ENCODE assay signal across 19 cellular contexts in the genomic region with DNA sequence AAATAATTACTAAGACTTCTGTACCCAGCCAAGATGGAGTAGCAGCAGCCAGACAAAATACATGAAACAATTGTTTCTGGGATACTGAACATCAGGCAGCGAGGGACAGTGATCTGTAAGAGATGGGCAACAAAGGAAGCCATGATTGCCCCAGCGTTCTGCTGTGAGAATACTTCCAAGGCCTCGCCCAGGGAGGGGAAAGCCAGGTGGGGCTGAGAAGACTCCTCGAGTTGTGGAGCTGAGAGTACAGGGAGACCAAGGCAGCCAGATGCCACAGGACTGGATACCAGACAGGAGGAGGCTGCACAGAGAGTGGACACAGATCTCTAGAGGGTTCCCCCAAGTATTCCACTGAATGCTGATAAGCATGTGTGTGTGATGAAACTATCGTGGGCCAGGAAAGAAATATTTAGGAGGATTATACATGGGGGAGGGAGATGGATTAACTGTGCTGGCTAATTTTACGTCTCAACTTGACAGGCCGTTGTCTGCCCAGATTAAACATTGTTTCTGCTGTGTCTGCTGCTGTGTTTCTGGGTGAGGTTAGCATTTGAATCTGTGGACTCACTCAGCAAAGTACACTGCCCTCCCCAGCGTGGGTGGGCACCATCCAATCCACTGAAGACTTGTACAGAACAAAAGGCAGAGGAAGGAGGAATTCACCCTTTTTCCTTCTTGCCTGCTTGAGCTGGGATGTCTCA. TPM values are rescaled to one million over a fixed set of nuclear protein-coding genes. Genes with fewer than 3 reads are reported as not detected.
A peak's percentile ranks its signal among the peaks of the same experiment; 100 is the strongest.
DNase-seq lines count a peak whose midpoint lies in the region; ATAC-seq, FAIRE-seq and TF ChIP-seq lines count a peak whose summit lies in the region.
"Had no signal": no experiment of that assay in that cellular context is flagged by ENCODE, and none has a peak within 500 bp of the region (broad histone marks: within the 10 kb centered on the region; RNA-seq: fewer than 3 reads in every experiment).

No MANE protein-coding gene starts in this region.

- H3K36me3 ChIP-seq in left ventricle myocardium inferior (no peaks in the 10 kb centered on the region), esophagus muscularis mucosa (no peaks in the 10 kb centered on the region), muscle layer of colon (ENCODE audit: insufficient read depth, low read length) (no peaks in the 10 kb centered on the region), aorta (ENCODE audit: control insufficient read depth in 1 of 2, insufficient read depth in 2 of 2, low read length in 1 of 2) (no peaks in the 10 kb centered on the region)

- H3K4me3 ChIP-seq in left ventricle myocardium inferior (no peak overlapping the region), esophagus muscularis mucosa (no peak overlapping the region), muscle layer of colon (ENCODE audit: low read depth in 1 of 2, low read length in 2 of 2) (no peak overlapping the region), aorta (ENCODE audit: low read length in 2 of 2) (no peak overlapping the region)

- TF ChIP-seq CTCF in left ventricle myocardium inferior (IDR thresholded peaks at IDR 0.05; ENCODE audit: borderline replicate concordance) (no peak), esophagus muscularis mucosa (IDR thresholded peaks at IDR 0.05) (no peak)

- DNase-seq in left cardiac atrium: no peak
- no peak for DNase-seq in left ventricle myocardium inferior
- no peak for DNase-seq in esophagus muscularis mucosa (ENCODE audit: extremely low spot score)
- no peak for DNase-seq in aorta
- DNase-seq in NCI-H524 treated with DMSO at 0.1 percent for 48 hours (lab: John Stamatoyannopoulos, UW): no peak
- no peak for DNase-seq in GM12891 (ENCODE audit: insufficient read length, low spot score)
- DNase-seq: DMS153, MV-4-11, NCI-H1417 treated with DMSO at 0.1 percent for 48 hours, NCI-H2029 treated with DMSO at 0.1 percent for 48 hours, NCI-H510A treated with DMSO at 0.1 percent for 48 hours, OCI-M1, RPMI8226 had no signal

- peaks cover 35% of the 10 kb centered on the region for H3K4me1 ChIP-seq in left ventricle myocardium inferior
- H3K4me1 ChIP-seq in esophagus muscularis mucosa: peaks cover 18 to 60% (median 51%) of the 10 kb centered on the region in 4 donors
- peaks cover 47% of the 10 kb centered on the region for H3K4me1 ChIP-seq in muscle layer of colon (ENCODE audit: insufficient read depth, low read length)
- no peaks in the 10 kb centered on the region for H3K4me1 ChIP-seq in aorta (ENCODE audit: control insufficient read depth in 1 of 2, insufficient read depth in 2 of 2, low read length in 2 of 2)

- no peak for FAIRE-seq in GM12891 (lab: Jason Lieb, UNC)
- FAIRE-seq: A204.1 had no signal

- TF ChIP-seq EP300 in esophagus muscularis mucosa (IDR thresholded peaks at IDR 0.05): no peak

- TF ChIP-seq POLR2A in esophagus muscularis mucosa (IDR thresholded peaks at IDR 0.05; ENCODE audit: low read depth) (no peak), GM12891 (IDR thresholded peaks at IDR 0.05; ENCODE audit: low read depth, low read length) (no peak)

- intact Hi-C loops in left cardiac atrium (cut with DNase I) (no loop called here), left ventricle myocardium inferior (cut with micrococcal nuclease) (no loop called here), esophagus muscularis mucosa (cut with DNase I) (no loop called here), aorta (cut with DNase I) (no loop called here)

- H3K9ac ChIP-seq in muscle layer of colon (ENCODE audit: low read length): no peak overlapping the region

- H3K9me3 ChIP-seq in left ventricle myocardium inferior (replicated peaks) (peaks cover 13% of the 10 kb centered on the region), esophagus muscularis mucosa (no peaks in the 10 kb centered on the region), muscle layer of colon (ENCODE audit: low read length) (no peaks in the 10 kb centered on the region), aorta (ENCODE audit: control insufficient read depth, low read length) (no peaks in the 10 kb centered on the region)

- H3K27me3 ChIP-seq in left ventricle myocardium inferior (ENCODE audit: low read depth) (no peaks in the 10 kb centered on the region), esophagus muscularis mucosa (no peaks in the 10 kb centered on the region), muscle layer of colon (ENCODE audit: control insufficient read depth in 1 of 2, insufficient read depth in 2 of 2, low read length in 2 of 2) (no peaks in the 10 kb centered on the region), aorta (ENCODE audit: control insufficient read depth in 1 of 2, insufficient read depth in 2 of 2, low read length in 1 of 2) (no peaks in the 10 kb centered on the region)

- H3K27ac ChIP-seq in left ventricle myocardium inferior (replicated peaks) (no peak overlapping the region), esophagus muscularis mucosa (replicated peaks in 1 of 4) (peak overlapping the region; percentile 14 to 57 (median 50)), muscle layer of colon (ENCODE audit: low read depth, low read length) (peak overlapping the region; percentile 57), aorta (ENCODE audit: low read depth in 1 of 2, low read length in 2 of 2) (no peak overlapping the region)
- H3K27ac ChIP-seq: C4-2B had no signal

- ATAC-seq in left cardiac atrium (peak; percentile 34 to 44), aorta (ENCODE audit: low FRiP score) (peak; percentile 13), HG03521 (IDR thresholded peaks at IDR 0.05; ENCODE audit: unreplicated experiment) (no peak)
- ATAC-seq: HCT116 had no signal

- WGBS in esophagus muscularis mucosa: 52% methylated on average over 8 of the region's 8 CpGs
- WGBS in aorta, 2 donors: 91% methylated on average over 8 of the region's 8 CpGs

TF ChIP-seq in GM12891, 5 proteins besides CTCF, POLR2A, EP300 and RAD21:
- no peak for TF ChIP-seq TAF1 (IDR thresholded peaks at IDR 0.05; ENCODE audit: low read depth, low read length)
TF ChIP-seq in GM12891: peak in this region for 0.

RNA-seq across cellular contexts. Expression of gene LIMS2, which starts 10.2 kb away (rescaled TPM):
- total RNA-seq in left cardiac atrium: 100 to 1,000 TPM; 157 to 204 TPM
- total RNA-seq in left ventricle myocardium inferior: 173 TPM
- total RNA-seq in esophagus muscularis mucosa: 100 to 1,000 TPM in 3 of 4 donors, 10 to 100 TPM in 1; 99.2 to 342 (median 175) TPM
- 100 to 1,000 TPM; 189 to 248 TPM for total RNA-seq in aorta
- 1,000 to 10,000 TPM in 1 of 2 donors, 100 to 1,000 TPM in 1; 188 to 2,193 TPM for polyA plus RNA-seq in aorta
- 1.5 TPM for polyA plus RNA-seq in GM12891 (2012; ENCODE audit: low read depth, missing spikeins)

RNA-seq across cellular contexts. Expression of gene SFT2D3, which starts 15.7 kb away (rescaled TPM):
- 1 to 10 TPM; 3.3 to 4.7 TPM for total RNA-seq in left cardiac atrium
- 2.9 TPM for total RNA-seq in left ventricle myocardium inferior
- 10 to 100 TPM in 1 of 4 donors, 1 to 10 TPM in 3; 5.8 to 11.8 (median 9.4) TPM for total RNA-seq in esophagus muscularis mucosa
- 1 to 10 TPM; 3.8 to 4.9 TPM for total RNA-seq in aorta
- 1 to 10 TPM; 3.3 to 4.2 TPM for polyA plus RNA-seq in aorta
- not detected for polyA plus RNA-seq in GM12891 (2012; ENCODE audit: low read depth, missing spikeins)
- polyA plus RNA-seq: IgD-negative memory B cell had no signal

RNA-seq across cellular contexts. Expression of gene GPR17, which starts 39.6 kb away (rescaled TPM):
- total RNA-seq in left cardiac atrium (under 1 TPM in 1 of 2 donors, not detected in 1; 0.24 TPM), left ventricle myocardium inferior (0.16 TPM), esophagus muscularis mucosa (under 1 TPM in 1 of 4 donors, not detected in 3; 0.40 TPM), aorta (under 1 TPM in 1 of 2 donors, not detected in 1; 0.16 TPM)
- 1 to 10 TPM in 1 of 2 donors, under 1 TPM in 1; 0.63 to 3.7 TPM for polyA plus RNA-seq in aorta
- not detected for polyA plus RNA-seq in GM12891 (2012; ENCODE audit: low read depth, missing spikeins)
- polyA plus RNA-seq: IgD-negative memory B cell had no signal

Comparison
In these comparisons a context has a peak if more than half of its experiments do, and no peak if none do; other contexts are left out.
1. H3K27ac ChIP-seq: peak in esophagus muscularis mucosa (4 of 4) and muscle layer of colon (single experiment); none in left ventricle myocardium inferior (single experiment) and aorta (0 of 2).